10 cellular contexts compared by ENCODE assay signal in genomic region chr21:28633803-28634572, GRCh38.
DNase-seq lines count a peak whose midpoint lies in the region; ATAC-seq, FAIRE-seq and TF ChIP-seq lines count a peak whose summit lies in the region.
"Had no signal": no experiment of that assay in that cellular context is flagged by ENCODE, and none has a peak within 500 bp of the region (broad histone marks: within the 10 kb centered on the region; RNA-seq: fewer than 3 reads in every experiment).

No MANE protein-coding gene starts in this region.

- no peaks in the 10 kb centered on the region; the same call in 1 of the 2 replicates for H3K36me3 ChIP-seq in IMR-90 (ENCODE audit: control insufficient read depth, insufficient read depth, low read length)
- H3K36me3 ChIP-seq in astrocyte (ENCODE audit: insufficient read depth, low read length), result no peaks in the 10 kb centered on the region
- no peaks in the 10 kb centered on the region for H3K36me3 ChIP-seq in cardiac muscle cell
- H3K36me3 ChIP-seq: adrenal gland had no signal

- CTCF ChIA-PET in IMR-90 (lab: Yijun Ruan, JAX), result no interaction called here

- H3K79me1 ChIP-seq in IMR-90 (ENCODE audit: low read depth in 1 of 2, low read length in 2 of 2), result no peaks in the 10 kb centered on the region

- TF ChIP-seq POLR2A in IMR-90 (IDR thresholded peaks at IDR 0.05; ENCODE audit: low read depth, low read length), result no peak

- 0 out of 2 replicates have a peak, but pooled peaks have one; percentile 6 for TF ChIP-seq RAD21 in IMR-90 (IDR thresholded peaks at IDR 0.05; ENCODE audit: low read length)

- peak overlapping the region; percentile 88 for H3K14ac ChIP-seq in IMR-90 (replicated peaks; ENCODE audit: low read depth, low read length)

- H4K20me1 ChIP-seq in IMR-90 (ENCODE audit: insufficient read depth, low read length), result no peaks in the 10 kb centered on the region
- no peaks in the 10 kb centered on the region for H4K20me1 ChIP-seq in astrocyte (ENCODE audit: insufficient read depth, low read length)

- BruUV-seq in IMR-90 (replicated peaks; lab: Mats Ljungman, UMichigan), result TSS peak; percentile 58

- H4K8ac ChIP-seq in IMR-90 (ENCODE audit: low read depth in 2 of 2, low read length in 2 of 2), result peak overlapping the region; percentile 88 to 89

- peaks cover 5% of the 10 kb centered on the region for H3K9me1 ChIP-seq in IMR-90 (ENCODE audit: insufficient read depth, low read length)

- H3K27me3 ChIP-seq in IMR-90 (ENCODE audit: control insufficient read depth, insufficient read depth, low read length) (no peaks in the 10 kb centered on the region), astrocyte (ENCODE audit: insufficient read depth, low read length) (no peaks in the 10 kb centered on the region), cardiac muscle cell (no peaks in the 10 kb centered on the region)
- H3K27me3 ChIP-seq: adrenal gland had no signal

- no peaks in the 10 kb centered on the region for H3K27me3 Mint-ChIP-seq in astrocyte (ENCODE audit: low read depth, unreplicated experiment)

- H2BK5ac ChIP-seq in IMR-90 (ENCODE audit: low read depth, low read length, poor library complexity, severe bottlenecking), result peak overlapping the region; percentile 91

- H3K36me3 Mint-ChIP-seq in astrocyte (ENCODE audit: low read depth, unreplicated experiment), result no peaks in the 10 kb centered on the region

- ATAC-seq in IMR-90 (ENCODE audit: low read depth), result peak; percentile 23
- no peak for ATAC-seq in GM21515 (IDR thresholded peaks at IDR 0.05; ENCODE audit: unreplicated experiment)
- no peak for ATAC-seq in HG02840 (IDR thresholded peaks at IDR 0.05; ENCODE audit: low FRiP score, unreplicated experiment)

- H3K4me3 ChIP-seq in IMR-90 (ENCODE audit: insufficient read depth, low read depth, low read length) (no peak overlapping the region; the same call in 1 of the 2 replicates), astrocyte (ENCODE audit: insufficient read depth, low read depth, low read length) (no peak overlapping the region), cardiac muscle cell (no peak overlapping the region)
- H3K4me3 ChIP-seq: adrenal gland had no signal

- H3K27ac Mint-ChIP-seq in astrocyte (ENCODE audit: unreplicated experiment), result no peak overlapping the region

- no peak overlapping the region for H2AK9ac ChIP-seq in IMR-90 (replicated peaks; ENCODE audit: low read depth, low read length, poor library complexity)

- H3K9ac ChIP-seq in IMR-90 (ENCODE audit: low read depth, low read length) (peak overlapping the region; percentile 43), astrocyte (ENCODE audit: low read length) (peak overlapping the region; percentile 66)

- peak overlapping the region; percentile 86 for H3K23ac ChIP-seq in IMR-90 (ENCODE audit: low read depth, low read length)

- H3K56ac ChIP-seq in IMR-90 (ENCODE audit: extremely low read depth, insufficient read depth, low read length), result peak overlapping the region; percentile 48

- H2BK15ac ChIP-seq in IMR-90 (ENCODE audit: low read depth, low read length), result peak overlapping the region; percentile 69

- H3K9me3 Mint-ChIP-seq in astrocyte (ENCODE audit: unreplicated experiment), result peaks cover 2% of the 10 kb centered on the region

- TF ChIP-seq CTCF in IMR-90 (conservative IDR thresholded peaks at IDR 0.05; ENCODE audit: low read depth, low read length) (no peak), astrocyte (IDR thresholded peaks at IDR 0.05; ENCODE audit: insufficient read depth, low read depth, low read length) (no peak), cardiac muscle cell (IDR thresholded peaks at IDR 0.05; ENCODE audit: low read depth, low read length) (no peak)

- DNase-seq in IMR-90, result peak; percentile 95
- peak; percentile 93 for DNase-seq in astrocyte (ENCODE audit: low read depth)
- DNase-seq in cardiac muscle cell (ENCODE audit: low read depth in 1 of 2, low spot score in 1 of 2), result peak in 1 of 2 donors; percentile 82
- DNase-seq in stromal cell of bone marrow (ENCODE audit: low read depth), result peak; percentile 87
- DNase-seq in central memory CD4-positive, alpha-beta T cell, result no peak
- DNase-seq: adrenal gland, kidney had no signal

- H3K9me3 ChIP-seq in IMR-90 (ENCODE audit: control insufficient read depth, insufficient read depth, low read length), result no peaks in the 10 kb centered on the region
- H3K9me3 ChIP-seq in astrocyte (ENCODE audit: insufficient read depth, low read depth, low read length), result no peaks in the 10 kb centered on the region
- H3K9me3 ChIP-seq in cardiac muscle cell (ENCODE audit: low read depth), result no peaks in the 10 kb centered on the region
- H3K9me3 ChIP-seq: adrenal gland had no signal

- peak overlapping the region; percentile 98 for H3K18ac ChIP-seq in IMR-90 (ENCODE audit: low read depth, low read length)

- peak overlapping the region; percentile 96 for H4K5ac ChIP-seq in IMR-90 (ENCODE audit: low read depth, low read length)

- H3K27ac ChIP-seq in IMR-90 (ENCODE audit: insufficient read depth, low read length) (peak overlapping the region; percentile 75), astrocyte (ENCODE audit: low read depth, low read length) (peak overlapping the region; percentile 90), cardiac muscle cell (peak overlapping the region; percentile 61)
- H3K27ac ChIP-seq: adrenal gland, VCaP had no signal

- H2AK5ac ChIP-seq in IMR-90 (ENCODE audit: low read depth, low read length), result peak overlapping the region; percentile 65

- in situ Hi-C loops in IMR-90 (cut with MboI; ENCODE audit: low sequenced_read_pairs), result no loop called here

- WGBS in IMR-90 (ENCODE audit: extremely low coverage in 2 of 2, insufficient read length in 1 of 2), 2 experiments, result 16% methylated on average over 5 of the region's 12 CpGs; no CpG with 5 or more reads in 1 of the 2 experiments

- H3K4me1 ChIP-seq in IMR-90 (ENCODE audit: control insufficient read depth, insufficient read depth, low read length), result peaks cover 21% of the 10 kb centered on the region
- peaks cover 38% of the 10 kb centered on the region for H3K4me1 ChIP-seq in astrocyte (ENCODE audit: insufficient read depth, low read length)
- H3K4me1 ChIP-seq in cardiac muscle cell (ENCODE audit: low read depth), result peaks cover 28% of the 10 kb centered on the region
- H3K4me1 ChIP-seq: adrenal gland had no signal

- intact Hi-C loops in IMR-90 (cut with micrococcal nuclease), result loop anchor here (10.0 kb wide), 2 partner anchors 89 to 1789 kb away; partner anchors contain the start of gene ADAMTS1

- peak overlapping the region; percentile 96 for H2BK120ac ChIP-seq in IMR-90 (ENCODE audit: low read depth, low read length)

- peak overlapping the region; percentile 64 for H2AFZ ChIP-seq in IMR-90 (replicated peaks; ENCODE audit: low read length, poor library complexity)
- peak overlapping the region; percentile 12 for H2AFZ ChIP-seq in astrocyte (ENCODE audit: low read depth, low read length)

- H3K79me2 ChIP-seq in astrocyte (ENCODE audit: insufficient read depth, low read length), result no peaks in the 10 kb centered on the region

- dilution Hi-C loops in IMR-90 (cut with HindIII; ENCODE audit: low sequenced_read_pairs, unreplicated experiment), result no loop called here

- H3K4me2 ChIP-seq in IMR-90 (ENCODE audit: low read depth, low read length) (peak overlapping the region; percentile 83), astrocyte (ENCODE audit: low read length) (peak overlapping the region; percentile 72)

- H4K91ac ChIP-seq in IMR-90 (ENCODE audit: insufficient read depth, low read depth, low read length), result peak overlapping the region; percentile 91

- H3K4me3 Mint-ChIP-seq in astrocyte (ENCODE audit: unreplicated experiment), result no peak overlapping the region

- H2BK20ac ChIP-seq in IMR-90 (ENCODE audit: low read depth, low read length), result peak overlapping the region; percentile 90

- peak overlapping the region; percentile 97 for H3K4ac ChIP-seq in IMR-90 (ENCODE audit: low read depth, low read length)

- peak; percentile 66 for FAIRE-seq in astrocyte (lab: Jason Lieb, UNC)
- FAIRE-seq: kidney had no signal

- peaks cover 45% of the 10 kb centered on the region for H3K4me1 Mint-ChIP-seq in astrocyte (ENCODE audit: low read depth, unreplicated experiment)

- POLR2A ChIA-PET in IMR-90 (lab: Charles Lee; ENCODE audit: unreplicated experiment), result no interaction called here

TF ChIP-seq in IMR-90, 13 proteins besides CTCF, POLR2A, EP300 and RAD21 (continues in another document):
- TF ChIP-seq ELK1 (IDR thresholded peaks at IDR 0.05; ENCODE audit: borderline replicate concordance, low read depth, low read length) (no peak), BHLHE40 (IDR thresholded peaks at IDR 0.05; ENCODE audit: low read depth, low read length) (peak; percentile 32; the same call in 1 of the 2 replicates), SMC3 (IDR thresholded peaks at IDR 0.05; ENCODE audit: low read depth, low read length) (no peak), RCOR1 (IDR thresholded peaks at IDR 0.05; ENCODE audit: insufficient replicate concordance, low read length) (no peak), CHD1 (IDR thresholded peaks at IDR 0.05; ENCODE audit: low read depth, low read length) (no peak), MXI1 (IDR thresholded peaks at IDR 0.05; ENCODE audit: borderline replicate concordance, low read depth, low read length) (no peak), NFE2L2 (IDR thresholded peaks at IDR 0.05; ENCODE audit: low read depth, low read length) (peak; percentile 15; the same call in 1 of the 2 replicates), RFX5 (IDR thresholded peaks at IDR 0.05; ENCODE audit: low read depth, low read length) (no peak), FOS (IDR thresholded peaks at IDR 0.05; ENCODE audit: low read depth, low read length) (peak; percentile 75), USF2 (IDR thresholded peaks at IDR 0.05; ENCODE audit: low read depth, low read length) (no peak), MAZ (IDR thresholded peaks at IDR 0.05; ENCODE audit: borderline replicate concordance, low read depth, low read length) (no peak), CEBPB (IDR thresholded peaks at IDR 0.05; ENCODE audit: low read depth, low read length) (peak; percentile 16; the same call in 1 of the 2 replicates)
